15 cellular contexts compared by ENCODE assay signal in the genomic region with DNA sequence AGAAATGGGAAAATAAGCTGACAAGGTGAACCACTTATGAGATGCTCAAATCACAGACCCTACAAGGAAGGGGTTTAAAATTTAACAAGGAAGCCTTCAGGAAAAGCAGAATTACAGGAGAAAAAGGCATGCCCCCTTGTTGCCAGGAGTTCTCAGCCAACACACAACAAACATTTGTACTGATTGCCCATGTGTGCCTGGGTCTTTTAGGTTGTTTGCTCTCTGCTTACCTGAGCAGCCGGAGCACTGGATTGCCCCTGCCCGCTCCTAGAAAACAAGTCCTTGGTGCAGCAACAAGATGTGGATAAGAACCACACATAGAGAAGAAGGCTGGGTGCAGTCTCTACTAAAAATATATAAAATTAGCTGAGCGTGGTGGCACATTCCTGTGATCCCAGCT.
"Had no signal": no experiment of that assay in that cellular context is flagged by ENCODE, and none has a peak within 500 bp of the region (broad histone marks: within the 10 kb centered on the region; RNA-seq: fewer than 3 reads in every experiment).

No MANE protein-coding gene starts in this region.

- H3K27me3 ChIP-seq: pancreas, tibial nerve had no signal

- DNase-seq: activated CD4-positive, alpha-beta T cell treated with anti-CD3 and anti-CD28 coated beads, Interleukin-2, amount 50 U/mL, for 1 hour; activated CD8-positive, alpha-beta memory T cell treated with anti-CD3 and anti-CD28 coated beads for 24 hours; activated naive CD4-positive, alpha-beta T cell; activated naive CD8-positive, alpha-beta T cell treated with anti-CD3 and anti-CD28 coated beads, Interleukin-2, amount 10 ng/mL, durations not matched to agents 7 days and 5 days; effector CD4-positive, alpha-beta T cell; foreskin melanocyte; head of caudate nucleus; pancreas; substantia nigra; T-helper 9 cell had no signal

- FAIRE-seq: pancreas had no signal

- H3K36me3 ChIP-seq: pancreas had no signal

- H3K4me3 ChIP-seq: coronary artery, lung, pancreas, tibial nerve had no signal

- ATAC-seq: activated CD4-positive, CD25-positive, alpha-beta regulatory T cell treated with anti-CD3 and anti-CD28 coated beads, Interleukin-2, amount 50 U/mL, for 24 hours; pancreas; stimulated activated memory B cell treated with anti-CD40 and anti-IgM and Interleukin-4, amounts not matched to agents 10 μg/mL and 1 μg/mL and 100 μg/mL, for 72 hours had no signal

- H3K27ac ChIP-seq: coronary artery, pancreas, tibial nerve had no signal

- H3K9me3 ChIP-seq: pancreas, tibial nerve had no signal
